13 cellular contexts compared by ENCODE assay signal in the genomic region with DNA sequence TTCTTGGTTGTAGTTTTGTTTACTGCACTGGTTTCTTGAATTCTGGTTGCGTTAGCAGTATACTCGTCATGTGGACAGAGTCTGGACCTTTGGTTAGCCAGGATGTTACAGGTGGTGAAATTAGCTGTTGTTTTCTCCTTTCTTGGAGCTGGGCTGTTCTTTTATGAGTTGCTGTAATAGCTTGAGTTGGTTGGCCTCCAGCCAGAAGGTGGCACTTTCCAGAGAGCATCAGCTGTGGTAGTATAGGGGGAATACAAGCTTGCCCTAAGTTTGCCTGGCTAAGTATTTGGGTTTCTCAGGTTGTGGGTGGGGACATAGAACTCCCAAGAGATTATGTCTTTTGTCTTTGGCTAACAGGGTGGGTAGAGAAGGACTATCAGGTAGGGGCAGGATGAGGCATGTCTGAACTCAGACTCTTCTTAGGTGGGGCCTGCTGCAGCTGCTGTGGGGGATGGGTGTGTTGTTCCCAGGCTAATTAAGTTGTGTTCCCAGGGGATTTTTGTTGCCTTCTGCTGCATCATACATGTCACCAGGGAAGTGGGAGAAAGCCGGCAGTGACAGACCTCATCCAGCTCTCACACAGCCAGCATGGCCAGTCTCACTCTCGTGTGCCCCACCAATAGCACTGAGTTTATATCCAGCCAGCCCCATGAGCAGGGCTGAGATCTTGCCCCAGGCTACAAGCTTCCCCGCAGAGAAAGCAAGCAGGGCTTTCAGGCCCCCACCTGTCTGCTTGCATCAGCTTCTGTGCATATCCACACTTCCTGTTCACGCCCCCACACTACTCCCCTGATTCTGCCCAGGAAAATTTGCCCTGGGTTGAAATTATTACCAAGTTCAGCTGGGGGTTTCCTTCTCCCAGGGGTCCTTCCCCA.
DNase-seq lines count a peak whose midpoint lies in the region; ATAC-seq, FAIRE-seq and TF ChIP-seq lines count a peak whose summit lies in the region.
"Had no signal": no experiment of that assay in that cellular context is flagged by ENCODE, and none has a peak within 500 bp of the region (broad histone marks: within the 10 kb centered on the region; RNA-seq: fewer than 3 reads in every experiment).

No MANE protein-coding gene starts in this region.

- TF ChIP-seq CTCF in glutamatergic neuron (IDR thresholded peaks at IDR 0.05; ENCODE audit: partially characterized antibody, unreplicated experiment): no peak

- H3K9me3 Mint-ChIP-seq in glutamatergic neuron (ENCODE audit: unreplicated experiment): peaks cover 3% of the 10 kb centered on the region
- H3K9me3 Mint-ChIP-seq in activated T-cell treated with anti-CD3 and anti-CD28 coated beads, Interleukin-2, amount 50 U/mL, for 4 hours: no peaks in the 10 kb centered on the region
- H3K9me3 Mint-ChIP-seq: activated CD4-positive, alpha-beta T cell treated with anti-CD3 and anti-CD28 coated beads, Interleukin-2, amount 10 ng/mL, durations not matched to agents 7 days and 5 days; activated naive CD8-positive, alpha-beta T cell treated with anti-CD3 and anti-CD28 coated beads for 36 hours had no signal

- peaks cover 4% of the 10 kb centered on the region for H3K36me3 Mint-ChIP-seq in glutamatergic neuron (ENCODE audit: unreplicated experiment)
- H3K36me3 Mint-ChIP-seq in activated T-cell treated with anti-CD3 and anti-CD28 coated beads, Interleukin-2, amount 50 U/mL, for 4 hours (ENCODE audit: insufficient read depth): no peaks in the 10 kb centered on the region
- H3K36me3 Mint-ChIP-seq: activated naive CD8-positive, alpha-beta T cell treated with anti-CD3 and anti-CD28 coated beads for 36 hours had no signal

- H3K4me1 Mint-ChIP-seq in glutamatergic neuron (ENCODE audit: low read depth, unreplicated experiment): peaks cover 19% of the 10 kb centered on the region
- no peaks in the 10 kb centered on the region for H3K4me1 Mint-ChIP-seq in activated T-cell treated with anti-CD3 and anti-CD28 coated beads, Interleukin-2, amount 50 U/mL, for 4 hours (ENCODE audit: low read depth)
- H3K4me1 Mint-ChIP-seq: activated CD4-positive, alpha-beta T cell treated with anti-CD3 and anti-CD28 coated beads, Interleukin-2, amount 10 ng/mL, durations not matched to agents 7 days and 5 days had no signal

- no peak for FAIRE-seq in RCC 7860 (lab: Jason Lieb, UNC)
- FAIRE-seq: GM18507 had no signal

- peak; percentile 78 for ATAC-seq in GM18511 (IDR thresholded peaks at IDR 0.05; ENCODE audit: unreplicated experiment)
- peak; percentile 59 for ATAC-seq in HG03378 (IDR thresholded peaks at IDR 0.05; ENCODE audit: unreplicated experiment)
- no peak for ATAC-seq in activated T-cell treated with anti-CD3 and anti-CD28 coated beads, Interleukin-2, amount 50 U/mL, for 4 hours
- ATAC-seq in HG03108 (IDR thresholded peaks at IDR 0.05; ENCODE audit: unreplicated experiment): no peak
- ATAC-seq: heart right ventricle had no signal

- H3K27me3 Mint-ChIP-seq in glutamatergic neuron (ENCODE audit: unreplicated experiment): no peaks in the 10 kb centered on the region
- H3K27me3 Mint-ChIP-seq in activated T-cell treated with anti-CD3 and anti-CD28 coated beads, Interleukin-2, amount 50 U/mL, for 4 hours (ENCODE audit: low read depth): peaks cover 4% of the 10 kb centered on the region
- H3K27me3 Mint-ChIP-seq: activated CD4-positive, alpha-beta T cell treated with anti-CD3 and anti-CD28 coated beads, Interleukin-2, amount 10 ng/mL, durations not matched to agents 7 days and 5 days had no signal

- peak overlapping the region; percentile 3 for H3K4me3 Mint-ChIP-seq in glutamatergic neuron (ENCODE audit: unreplicated experiment)
- no peak overlapping the region for H3K4me3 Mint-ChIP-seq in activated T-cell treated with anti-CD3 and anti-CD28 coated beads, Interleukin-2, amount 50 U/mL, for 4 hours
- H3K4me3 Mint-ChIP-seq: activated CD4-positive, alpha-beta T cell treated with anti-CD3 and anti-CD28 coated beads, Interleukin-2, amount 10 ng/mL, durations not matched to agents 7 days and 5 days; activated naive CD8-positive, alpha-beta T cell treated with anti-CD3 and anti-CD28 coated beads for 36 hours had no signal

- H3K27ac Mint-ChIP-seq in glutamatergic neuron (ENCODE audit: unreplicated experiment): peak overlapping the region; percentile 50
- H3K27ac Mint-ChIP-seq: activated CD4-positive, alpha-beta T cell treated with anti-CD3 and anti-CD28 coated beads, Interleukin-2, amount 10 ng/mL, durations not matched to agents 7 days and 5 days; activated naive CD8-positive, alpha-beta T cell treated with anti-CD3 and anti-CD28 coated beads for 36 hours had no signal

- DNase-seq in NCI-H2171 treated with DMSO at 0.1 percent for 48 hours (lab: John Stamatoyannopoulos, UW) (peak; percentile 100), glutamatergic neuron (peak; percentile 39), RCC 7860 (ENCODE audit: low spot score) (no peak), NCI-H526 (lab: John Stamatoyannopoulos, UW) (no peak)
- no peak for DNase-seq in activated T-cell treated with anti-CD3 and anti-CD28 coated beads, Interleukin-2, amount 50 U/mL, for 4 hours
- DNase-seq: activated CD4-positive, alpha-beta T cell treated with anti-CD3 and anti-CD28 coated beads, Interleukin-2, amount 10 ng/mL, durations not matched to agents 7 days and 5 days; activated naive CD8-positive, alpha-beta T cell treated with anti-CD3 and anti-CD28 coated beads for 36 hours; dermis blood vessel endothelial cell; heart right ventricle had no signal

Comparison
In these comparisons a context has a peak if more than half of its experiments do, and no peak if none do; other contexts are left out.
1. ATAC-seq: peak in GM18511 (single experiment) and HG03378 (single experiment); none in activated T-cell treated with anti-CD3 and anti-CD28 coated beads, Interleukin-2, amount 50 U/mL, for 4 hours (0 of 2) and HG03108 (single experiment).
2. DNase-seq: peak in NCI-H2171 treated with DMSO at 0.1 percent for 48 hours (single experiment) and glutamatergic neuron (single experiment); none in RCC 7860 (single experiment), NCI-H526 (0 of 2) and activated T-cell treated with anti-CD3 and anti-CD28 coated beads, Interleukin-2, amount 50 U/mL, for 4 hours (single experiment).